Comparison of ENCODE assay signal across 1 cellular context in the genomic region with DNA sequence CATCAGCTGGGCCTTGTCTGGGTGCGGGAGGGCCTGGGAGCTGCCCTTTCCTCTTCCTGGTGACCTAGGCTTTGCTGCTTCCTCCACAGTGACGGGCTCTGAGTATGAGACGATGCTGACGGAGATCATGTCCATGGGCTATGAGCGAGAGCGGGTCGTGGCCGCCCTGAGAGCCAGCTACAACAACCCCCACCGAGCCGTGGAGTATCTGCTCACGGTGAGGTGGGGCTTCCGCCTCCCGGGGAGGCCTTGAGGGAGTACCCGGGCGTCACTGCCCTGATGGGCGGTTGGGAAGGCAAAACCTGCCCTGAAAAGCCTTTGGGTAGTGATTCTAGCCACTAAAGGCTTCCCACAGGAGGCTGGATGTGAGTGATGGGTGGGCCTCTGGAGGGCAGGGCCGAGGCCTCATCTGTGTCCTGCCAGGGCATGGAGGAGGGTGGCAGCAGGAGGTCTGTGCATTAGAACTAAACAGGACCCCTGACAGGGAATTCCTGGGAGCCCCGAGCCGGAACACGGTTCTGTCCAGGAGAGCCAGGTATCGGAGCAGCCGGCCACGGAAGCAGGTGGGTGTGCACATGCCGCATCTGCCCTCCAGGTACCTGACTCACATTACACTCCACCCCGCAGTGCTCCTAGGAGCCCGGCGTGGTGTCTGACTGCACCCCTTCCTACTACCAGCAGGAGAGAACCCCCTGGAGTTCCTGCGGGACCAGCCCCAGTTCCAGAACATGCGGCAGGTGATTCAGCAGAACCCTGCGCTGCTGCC.
TF ChIP-seq lines count a peak whose summit lies in the region.

No MANE protein-coding gene starts in this region.

TF ChIP-seq in HCT116, 20 proteins besides CTCF, POLR2A, EP300 and RAD21:
- TF ChIP-seq POLR2AphosphoS5 (IDR thresholded peaks at IDR 0.05; ENCODE audit: low read depth, low read length) (0 out of 2 replicates have a peak, but pooled peaks have one; percentile 16), EGR1 (IDR thresholded peaks at IDR 0.05; ENCODE audit: low read depth) (no peak)
